1 cellular context compared by ENCODE assay signal in genomic region chr10:118311505-118311904, GRCh38.
TF ChIP-seq lines count a peak whose summit lies in the region.

No MANE protein-coding gene starts in this region.

TF ChIP-seq in SK-N-SH treated with all-trans-retinoic acid at 6 μM for 48 hours, 23 proteins besides CTCF, POLR2A, EP300 and RAD21 (continued from another document):
- TF ChIP-seq, protein P1, sequence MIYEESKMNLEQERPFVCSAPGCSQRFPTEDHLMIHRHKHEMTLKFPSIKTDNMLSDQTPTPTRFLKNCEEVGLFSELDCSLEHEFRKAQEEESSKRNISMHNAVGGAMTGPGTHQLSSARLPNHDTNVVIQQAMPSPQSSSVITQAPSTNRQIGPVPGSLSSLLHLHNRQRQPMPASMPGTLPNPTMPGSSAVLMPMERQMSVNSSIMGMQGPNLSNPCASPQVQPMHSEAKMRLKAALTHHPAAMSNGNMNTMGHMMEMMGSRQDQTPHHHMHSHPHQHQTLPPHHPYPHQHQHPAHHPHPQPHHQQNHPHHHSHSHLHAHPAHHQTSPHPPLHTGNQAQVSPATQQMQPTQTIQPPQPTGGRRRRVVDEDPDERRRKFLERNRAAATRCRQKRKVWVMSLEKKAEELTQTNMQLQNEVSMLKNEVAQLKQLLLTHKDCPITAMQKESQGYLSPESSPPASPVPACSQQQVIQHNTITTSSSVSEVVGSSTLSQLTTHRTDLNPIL (CRISPR knock-in tag; IDR thresholded peaks at IDR 0.05; ENCODE audit: low read depth), result no peak
- no peak for TF ChIP-seq ZC3H10 (CRISPR knock-in tag; IDR thresholded peaks at IDR 0.05)
- TF ChIP-seq ZNF565 (CRISPR knock-in tag; conservative IDR thresholded peaks at IDR 0.05; ENCODE audit: low read depth), result no peak
- no peak for TF ChIP-seq GLIS3 (CRISPR knock-in tag; IDR thresholded peaks at IDR 0.05)
- TF ChIP-seq CSDC2 (CRISPR knock-in tag; IDR thresholded peaks at IDR 0.05), result no peak
